Comparison of ENCODE assay signal across 1 cellular context in genomic region chr11:66592457-66593302, GRCh38.
TF ChIP-seq lines count a peak whose summit lies in the region.

Gene CCDC87 (minus strand): TSS chr11:66593063. CDS start chr11:66593015, 48 bp downstream.
Gene CCS (plus strand): TSS chr11:66593185. CDS start chr11:66593262, 77 bp downstream.

TF ChIP-seq in K562, 482 proteins besides CTCF, POLR2A, EP300 and RAD21 (continued from another document and continues in another):
- TF ChIP-seq TAF1 (IDR thresholded peaks at IDR 0.05; ENCODE audit: control insufficient read depth, extremely low read depth, insufficient read depth, low read length, severe bottlenecking): peak; percentile 75
- TF ChIP-seq HOMEZ (CRISPR knock-in tag; IDR thresholded peaks at IDR 0.05): no peak
- TF ChIP-seq RBM15 (IDR thresholded peaks at IDR 0.05; ENCODE audit: insufficient read depth, low read length): no peak
- no peak for TF ChIP-seq FOSL1 (tag; conservative IDR thresholded peaks at IDR 0.05)
- 0 out of 2 replicates have a peak, but pooled peaks have one; percentile 7 for TF ChIP-seq BCOR (IDR thresholded peaks at IDR 0.05)
- TF ChIP-seq MTA2 (IDR thresholded peaks at IDR 0.05; ENCODE audit: low read depth): no peak
- TF ChIP-seq HOXB6 (CRISPR knock-in tag; IDR thresholded peaks at IDR 0.05; ENCODE audit: borderline replicate concordance): no peak
- TF ChIP-seq JUNB (CRISPR knock-in tag; conservative IDR thresholded peaks at IDR 0.05): no peak
- no peak for TF ChIP-seq FOXA1 (IDR thresholded peaks at IDR 0.05; ENCODE audit: borderline replicate concordance)
- no peak for TF ChIP-seq STAT5A (IDR thresholded peaks at IDR 0.05; ENCODE audit: borderline replicate concordance, low read length)
- no peak for TF ChIP-seq IFI16 (CRISPR knock-in tag; IDR thresholded peaks at IDR 0.05)
- no peak for TF ChIP-seq ARID3B (CRISPR knock-in tag; IDR thresholded peaks at IDR 0.05; ENCODE audit: borderline replicate concordance)
- TF ChIP-seq JUND (IDR thresholded peaks at IDR 0.05; ENCODE audit: borderline replicate concordance, low read depth, low read length): peak; percentile 26; the same call in 1 of the 2 replicates
- TF ChIP-seq JUND (tag; IDR thresholded peaks at IDR 0.05; ENCODE audit: borderline replicate concordance, low read depth, low read length): peak; percentile 19; the same call in 1 of the 3 replicates
- no peak for TF ChIP-seq COPS2 (conservative IDR thresholded peaks at IDR 0.05)
- no peak for TF ChIP-seq ZNF384 (IDR thresholded peaks at IDR 0.05; ENCODE audit: low read depth, low read length)
- TF ChIP-seq ZNF146 (CRISPR knock-in tag; IDR thresholded peaks at IDR 0.05; ENCODE audit: unreplicated experiment): no peak
- no peak for TF ChIP-seq CHCHD3 (CRISPR knock-in tag; IDR thresholded peaks at IDR 0.05)
- no peak for TF ChIP-seq PREB (CRISPR knock-in tag; IDR thresholded peaks at IDR 0.05)
- no peak for TF ChIP-seq ZNF699 (CRISPR knock-in tag; IDR thresholded peaks at IDR 0.05; ENCODE audit: insufficient replicate concordance)
- TF ChIP-seq PYGO2 (tag; IDR thresholded peaks at IDR 0.05): no peak
- no peak for TF ChIP-seq AFF1 (IDR thresholded peaks at IDR 0.05; ENCODE audit: low read depth in 1 of 2, partially characterized antibody in 2 of 2)
- no peak for TF ChIP-seq RFX5 (IDR thresholded peaks at IDR 0.05; ENCODE audit: low read depth, low read length)
- no peak for TF ChIP-seq RFX7 (CRISPR knock-in tag; IDR thresholded peaks at IDR 0.05)
- no peak for TF ChIP-seq SRSF9 (IDR thresholded peaks at IDR 0.05; ENCODE audit: borderline replicate concordance, low read depth, low read length)
- TF ChIP-seq KDM2B (CRISPR knock-in tag; IDR thresholded peaks at IDR 0.05): no peak
- TF ChIP-seq TEAD4 (IDR thresholded peaks at IDR 0.05; ENCODE audit: low read length): peak; percentile 16; the same call in 1 of the 2 replicates
- no peak for TF ChIP-seq TEAD4 (CRISPR knock-in tag; IDR thresholded peaks at IDR 0.05; ENCODE audit: borderline replicate concordance)
- no peak for TF ChIP-seq NR2F6 (CRISPR knock-in tag; IDR thresholded peaks at IDR 0.05)
- TF ChIP-seq SIX5 (IDR thresholded peaks at IDR 0.05; ENCODE audit: borderline replicate concordance in 1 of 2, insufficient read depth in 1 of 2, low read depth in 1 of 2, low read length in 2 of 2): no peak
- no peak for TF ChIP-seq ETV6 (IDR thresholded peaks at IDR 0.05; ENCODE audit: borderline replicate concordance in 1 of 2, low read depth in 2 of 2, low read length in 1 of 2)
- no peak for TF ChIP-seq ETV6 (CRISPR knock-in tag; IDR thresholded peaks at IDR 0.05; ENCODE audit: borderline replicate concordance)
- TF ChIP-seq CREM (IDR thresholded peaks at IDR 0.05; ENCODE audit: low read depth): peak; percentile 46
- no peak; the same call in 1 of the 2 replicates for TF ChIP-seq STAT6 (CRISPR knock-in tag; IDR thresholded peaks at IDR 0.05)
- TF ChIP-seq ZFP30 (CRISPR knock-in tag; IDR thresholded peaks at IDR 0.05; ENCODE audit: borderline replicate concordance): no peak
- no peak for TF ChIP-seq ZFP1 (CRISPR knock-in tag; IDR thresholded peaks at IDR 0.05)
- no peak for TF ChIP-seq ZNF707 (CRISPR knock-in tag; conservative IDR thresholded peaks at IDR 0.05)
- no peak for TF ChIP-seq PRPF4 (IDR thresholded peaks at IDR 0.05; ENCODE audit: insufficient read depth, low read depth, low read length, poor library complexity, severe bottlenecking)
- peak; percentile 64 to 76; a peak in 2 of 4 replicates for TF ChIP-seq MLLT1 (IDR thresholded peaks at IDR 0.05)
- TF ChIP-seq SNAPC5 (CRISPR knock-in tag; IDR thresholded peaks at IDR 0.05): no peak
- no peak for TF ChIP-seq MED1 (CRISPR knock-in tag; IDR thresholded peaks at IDR 0.05; ENCODE audit: borderline replicate concordance)
- no peak for TF ChIP-seq SMAD2 (IDR thresholded peaks at IDR 0.05; ENCODE audit: low read depth, low read length)
- no peak for TF ChIP-seq ZNF212 (CRISPR knock-in tag; IDR thresholded peaks at IDR 0.05)
- peak; percentile 69 for TF ChIP-seq FIP1L1 (IDR thresholded peaks at IDR 0.05; ENCODE audit: low read depth, low read length, poor library complexity, severe bottlenecking)
- TF ChIP-seq ZBTB12 (CRISPR knock-in tag; IDR thresholded peaks at IDR 0.05): peak; percentile 36; the same call in 1 of the 2 replicates
- TF ChIP-seq SAP30 (IDR thresholded peaks at IDR 0.05; ENCODE audit: borderline replicate concordance, insufficient read depth, low read depth, low read length, poor library complexity, severe bottlenecking): peak; percentile 74
- TF ChIP-seq ZNF165 (CRISPR knock-in tag; IDR thresholded peaks at IDR 0.05; ENCODE audit: borderline replicate concordance): no peak
- no peak for TF ChIP-seq ZHX1 (conservative IDR thresholded peaks at IDR 0.05; ENCODE audit: low read length)
- TF ChIP-seq SREBF1 (IDR thresholded peaks at IDR 0.05; ENCODE audit: borderline replicate concordance, low read depth, low read length): no peak
- TF ChIP-seq ZNF23 (CRISPR knock-in tag; IDR thresholded peaks at IDR 0.05): no peak
